Comparison of ENCODE assay signal across 16 cellular contexts in genomic region chr3:143627336-143627735, GRCh38.
DNase-seq lines count a peak whose midpoint lies in the region; ATAC-seq, FAIRE-seq and TF ChIP-seq lines count a peak whose summit lies in the region.
"Had no signal": no experiment of that assay in that cellular context is flagged by ENCODE, and none has a peak within 500 bp of the region (broad histone marks: within the 10 kb centered on the region; RNA-seq: fewer than 3 reads in every experiment).

No MANE protein-coding gene starts in this region.

- H3K9me3 ChIP-seq in MG63: peaks cover 3% of the 10 kb centered on the region; the same call in 1 of the 2 replicates
- H3K9me3 ChIP-seq in right lobe of liver: no peaks in the 10 kb centered on the region
- H3K9me3 ChIP-seq: Caco-2, colonic mucosa, lower lobe of right lung had no signal

- no peak for TF ChIP-seq POLR2A in right lobe of liver (IDR thresholded peaks at IDR 0.05)

- H3K4me3 ChIP-seq in MG63 (no peak overlapping the region), right lobe of liver (no peak overlapping the region)
- H3K4me3 ChIP-seq: colonic mucosa, lower lobe of right lung had no signal

- intact Hi-C loops in right lobe of liver (cut with DNase I): no loop called here

- FAIRE-seq in D721Med (lab: Jason Lieb, UNC): no peak
- FAIRE-seq: GM18507, GM19239, HTR-8/SVneo had no signal

- no peak for TF ChIP-seq CTCF in right lobe of liver (IDR thresholded peaks at IDR 0.05)
- TF ChIP-seq CTCF in D721Med (IDR thresholded peaks at IDR 0.05; ENCODE audit: insufficient read depth, missing control alignments): no peak

- 80% methylated on average over 2 of the region's 5 CpGs for WGBS in right lobe of liver (ENCODE audit: insufficient coverage, low coverage, low lambda C conversion rate, missing lambda C conversion rate)

- H3K36me3 ChIP-seq in MG63 (no peaks in the 10 kb centered on the region), right lobe of liver (no peaks in the 10 kb centered on the region)
- H3K36me3 ChIP-seq: colonic mucosa, lower lobe of right lung had no signal

- peak; percentile 57 for DNase-seq in activated CD8-positive, alpha-beta memory T cell treated with anti-CD3 and anti-CD28 coated beads, Interleukin-2, amount 50 U/mL, for 48 hours
- DNase-seq in activated CD8-positive, alpha-beta memory T cell treated with anti-CD3 and anti-CD28 coated beads for 24 hours: no peak
- peak; percentile 48 for DNase-seq in MG63
- DNase-seq in fibroblast of gingiva (ENCODE audit: low read depth): peak; percentile 55
- peak in 2 of 3 donors; percentile 4 to 45 for DNase-seq in stimulated activated CD4-positive, alpha-beta T cell treated with anti-CD3 and anti-CD28 coated beads, TNF-alpha, amount 100 ng/mL, for 48 hours (ENCODE audit: low read depth in 3 of 3)
- no peak for DNase-seq in right lobe of liver
- no peak for DNase-seq in D721Med (ENCODE audit: insufficient read length, low spot score)
- DNase-seq in DMS114 treated with DMSO at 0.1 percent for 48 hours (lab: John Stamatoyannopoulos, UW; ENCODE audit: unreplicated experiment): no peak
- DNase-seq: activated naive CD4-positive, alpha-beta T cell treated with Interleukin-2 at 50 U/mL for 16 hours; Caco-2; colonic mucosa; lower lobe of right lung; NCI-H82 had no signal

- H3K27me3 ChIP-seq in MG63 (no peaks in the 10 kb centered on the region), right lobe of liver (no peaks in the 10 kb centered on the region)
- H3K27me3 ChIP-seq: colonic mucosa had no signal

- H3K27ac ChIP-seq in right lobe of liver: no peak overlapping the region
- H3K27ac ChIP-seq: colonic mucosa, lower lobe of right lung had no signal

- H3K4me1 ChIP-seq in right lobe of liver: no peaks in the 10 kb centered on the region
- H3K4me1 ChIP-seq: Caco-2, colonic mucosa, lower lobe of right lung had no signal

- no peak for ATAC-seq in right lobe of liver
- ATAC-seq: lower lobe of right lung had no signal

Comparison
In these comparisons a context has a peak if more than half of its experiments do, and no peak if none do; other contexts are left out.
1. DNase-seq: peak in activated CD8-positive, alpha-beta memory T cell treated with anti-CD3 and anti-CD28 coated beads, Interleukin-2, amount 50 U/mL, for 48 hours (single experiment), MG63 (single experiment), fibroblast of gingiva (single experiment) and stimulated activated CD4-positive, alpha-beta T cell treated with anti-CD3 and anti-CD28 coated beads, TNF-alpha, amount 100 ng/mL, for 48 hours (2 of 3); none in activated CD8-positive, alpha-beta memory T cell treated with anti-CD3 and anti-CD28 coated beads for 24 hours (single experiment), right lobe of liver (0 of 3), D721Med (single experiment) and DMS114 treated with DMSO at 0.1 percent for 48 hours (single experiment).